Comparison of ENCODE assay signal across 18 cellular contexts in genomic region chr1:229249854-229250644, GRCh38. TPM values are rescaled to one million over a fixed set of nuclear protein-coding genes. Genes with fewer than 3 reads are reported as not detected.
DNase-seq lines count a peak whose midpoint lies in the region; ATAC-seq and TF ChIP-seq lines count a peak whose summit lies in the region.
"Had no signal": no experiment of that assay in that cellular context is flagged by ENCODE, and none has a peak within 500 bp of the region (broad histone marks: within the 10 kb centered on the region; RNA-seq: fewer than 3 reads in every experiment).

No MANE protein-coding gene starts in this region.

- H3K27ac ChIP-seq in HL-60 (replicated peaks) (peak overlapping the region; percentile 91), gastroesophageal sphincter (no peak overlapping the region)
- H3K27ac ChIP-seq: coronary artery, prostate gland had no signal

- CTCF ChIA-PET in T-cell (lab: Charles Lee) = interaction anchor here in 1 of 2 donors (0.5 kb wide), 1 partner anchor 242 kb away, joined by 3 read pairs; no protein-coding TSS in a partner anchor

- ATAC-seq in T-cell (replicated peaks in 1 of 4) (peak in 1 of 4 experiments; percentile 49), gastroesophageal sphincter (peak; percentile 51), GM18858 (IDR thresholded peaks at IDR 0.05; ENCODE audit: unreplicated experiment) (no peak), HG03108 (IDR thresholded peaks at IDR 0.05; ENCODE audit: unreplicated experiment) (no peak)
- ATAC-seq: SK-N-SH treated with all-trans-retinoic acid at 6 μM for 48 hours had no signal

- no peak for TF ChIP-seq POLR2A in gastroesophageal sphincter (IDR thresholded peaks at IDR 0.05)

- H3K36me3 Mint-ChIP-seq in CD14-positive monocyte = peaks cover 0 to 3% of the 10 kb centered on the region in 2 donors
- H3K36me3 Mint-ChIP-seq in T-cell = no peaks in the 10 kb centered on the region

- no peaks in the 10 kb centered on the region for H3K9me3 ChIP-seq in gastroesophageal sphincter
- H3K9me3 ChIP-seq: heart left ventricle, prostate gland had no signal

- H3K4me3 ChIP-seq in HL-60 (replicated peaks; ENCODE audit: insufficient read depth, low read length) = no peak overlapping the region
- H3K4me3 ChIP-seq in gastroesophageal sphincter = no peak overlapping the region
- H3K4me3 ChIP-seq: coronary artery, heart left ventricle, prostate gland had no signal

- POLR2A ChIA-PET in T-cell (lab: Charles Lee) = interaction anchor here in 1 of 2 donors (0.6 kb wide), 1 partner anchor 22 kb away, joined by 4 read pairs; no protein-coding TSS in a partner anchor

- TF ChIP-seq CTCF in CD14-positive monocyte (IDR thresholded peaks at IDR 0.05) (no peak), HL-60 (IDR thresholded peaks at IDR 0.05; ENCODE audit: insufficient read depth, low read length) (peak; percentile 12), gastroesophageal sphincter (IDR thresholded peaks at IDR 0.05) (no peak)

- H3K27me3 ChIP-seq in HL-60 (ENCODE audit: insufficient read depth, poor library complexity, severe bottlenecking) (no peaks in the 10 kb centered on the region), gastroesophageal sphincter (peaks cover 9% of the 10 kb centered on the region)

- H3K27me3 Mint-ChIP-seq in CD14-positive monocyte (ENCODE audit: low read depth in 3 of 3) (peaks cover 1 to 5% (median 2%) of the 10 kb centered on the region in 3 donors), T-cell (no peaks in the 10 kb centered on the region)

- H3K36me3 ChIP-seq in gastroesophageal sphincter = no peaks in the 10 kb centered on the region
- H3K36me3 ChIP-seq: heart left ventricle, prostate gland had no signal

- 78 to 88% methylated on average over 3 to 6 of the region's 6 CpGs for WGBS in gastroesophageal sphincter (ENCODE audit: low coverage in 1 of 2), 2 donors

- H3K27ac Mint-ChIP-seq in CD14-positive monocyte (peak overlapping the region; percentile 46 to 91 (median 85)), T-cell (peak overlapping the region; percentile 71 to 87)

- no peak for TF ChIP-seq EP300 in gastroesophageal sphincter (IDR thresholded peaks at IDR 0.05)

- H3K4me3 Mint-ChIP-seq in CD14-positive monocyte (peak overlapping the region in 1 of 2 donors; percentile 36), T-cell (peak overlapping the region in 1 of 3 donors; percentile 46)

- H3K9me3 Mint-ChIP-seq in CD14-positive monocyte (peaks cover 0 to 3% (median 0%) of the 10 kb centered on the region in 7 donors), T-cell (no peaks in the 10 kb centered on the region)

- DNase-seq in CD14-positive monocyte (ENCODE audit: low spot score) (no peak), HL-60 (ENCODE audit: low read depth in 1 of 2, low spot score in 1 of 2) (peak; percentile 91 to 92), T-cell (no peak), COLO829 (ENCODE audit: low spot score) (no peak), NCI-H69 (lab: John Stamatoyannopoulos, UW) (no peak)
- DNase-seq: activated T-cell treated with anti-CD3 and anti-CD28 coated beads for 4 hours, amniotic stem cell, DND-41, heart left ventricle, kidney, MM.1S, NCI-H2171 had no signal

- H3K4me1 Mint-ChIP-seq in CD14-positive monocyte (peaks cover 52% of the 10 kb centered on the region), T-cell (peaks cover 59 to 62% (median 61%) of the 10 kb centered on the region in 3 donors)

- intact Hi-C loops in CD14-positive monocyte (cut with micrococcal nuclease) = no loop called here

- H3K4me1 ChIP-seq in gastroesophageal sphincter = peaks cover 0 to 20% (median 0%) of the 10 kb centered on the region in 3 donors
- H3K4me1 ChIP-seq: prostate gland had no signal

RNA-seq across cellular contexts. Expression of gene RAB4A, which starts 20.9 kb away (rescaled TPM):
- polyA plus RNA-seq in CD14-positive monocyte = 10 to 100 TPM; 34.5 to 34.8 TPM
- total RNA-seq in T-cell (10 to 100 TPM; 25.4 to 52.1 (median 44.6) TPM), gastroesophageal sphincter (100 to 1,000 TPM in 3 of 4 donors, 10 to 100 TPM in 1; 69.3 to 136 (median 116) TPM)

Comparison
In these comparisons a context has a peak if more than half of its experiments do, and no peak if none do; other contexts are left out.
1. DNase-seq: peak in HL-60 (2 of 2); none in CD14-positive monocyte (single experiment), T-cell (0 of 34), COLO829 (single experiment) and NCI-H69 (single experiment).